ENCODE assay signal across 33 cellular contexts in the genomic region with DNA sequence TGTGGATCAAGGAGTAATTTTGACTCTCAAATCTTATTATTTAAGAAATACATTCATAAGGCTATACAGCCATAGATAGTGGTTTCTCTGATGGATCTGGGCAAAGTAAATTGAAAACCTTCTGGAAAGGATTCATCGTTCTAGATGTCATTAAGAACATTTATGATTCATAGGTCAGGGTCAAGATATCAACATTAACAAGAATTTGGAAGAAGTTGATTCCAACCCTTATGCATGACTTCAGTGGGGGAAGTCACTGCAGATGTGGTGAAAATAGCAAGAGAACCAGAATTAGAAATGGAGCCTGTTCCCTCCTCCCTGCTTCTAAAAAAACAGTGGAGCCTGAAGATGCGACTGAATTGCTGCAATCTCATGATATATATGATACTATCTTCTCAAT. TPM values are rescaled to one million over a fixed set of nuclear protein-coding genes. Genes with fewer than 3 reads are reported as not detected.
"Had no signal": no experiment of that assay in that cellular context is flagged by ENCODE, and none has a peak within 500 bp of the region (broad histone marks: within the 10 kb centered on the region; RNA-seq: fewer than 3 reads in every experiment).

No MANE protein-coding gene starts in this region.

- H3K27ac Mint-ChIP-seq: activated CD4-positive, alpha-beta T cell treated with anti-CD3 and anti-CD28 coated beads, Interleukin-2, amount 10 ng/mL, durations not matched to agents 24 days and 14 days; activated CD8-positive, alpha-beta T cell treated with anti-CD3 and anti-CD28 coated beads for 36 hours; activated naive CD4-positive, alpha-beta T cell treated with anti-CD3 and anti-CD28 coated beads for 36 hours; activated naive CD4-positive, alpha-beta T cell treated with anti-CD3 and anti-CD28 coated beads, Interleukin-2, amount 50 U/mL, for 72 hours had no signal

- H3K4me3 Mint-ChIP-seq: activated CD4-positive, alpha-beta T cell treated with anti-CD3 and anti-CD28 coated beads, Interleukin-2, amount 10 ng/mL, durations not matched to agents 24 days and 14 days; activated CD8-positive, alpha-beta T cell treated with anti-CD3 and anti-CD28 coated beads for 36 hours; activated naive CD4-positive, alpha-beta T cell treated with anti-CD3 and anti-CD28 coated beads for 36 hours; central memory CD8-positive, alpha-beta T cell had no signal

- H3K4me1 ChIP-seq: Peyer's patch had no signal

- H3K36me3 ChIP-seq: cardiac muscle cell, Peyer's patch, WERI-Rb-1 had no signal

- ATAC-seq: activated CD8-positive, alpha-beta T cell treated with anti-CD3 and anti-CD28 coated beads for 36 hours; activated naive CD4-positive, alpha-beta T cell treated with anti-CD3 and anti-CD28 coated beads, Interleukin-2, amount 50 U/mL, for 72 hours; PC-3; Right ventricle myocardium inferior; SK-N-SH treated with all-trans-retinoic acid at 6 μM for 48 hours had no signal

- H3K4me1 Mint-ChIP-seq: central memory CD8-positive, alpha-beta T cell had no signal

- DNase-seq: activated CD4-positive, alpha-beta T cell treated with anti-CD3 and anti-CD28 coated beads, Interleukin-2, amount 10 ng/mL, durations not matched to agents 24 days and 14 days; activated CD4-positive, alpha-beta T cell treated with anti-CD3 and anti-CD28 coated beads, Interleukin-2, amount 50 U/mL, for 4 hours; activated CD8-positive, alpha-beta T cell treated with anti-CD3 and anti-CD28 coated beads for 36 hours; activated gamma-delta T cell treated with Interleukin-2 at 50 U/mL for 16 hours; activated naive CD4-positive, alpha-beta T cell treated with anti-CD3 and anti-CD28 coated beads for 36 hours; activated T-cell treated with anti-CD3 and anti-CD28 coated beads, Interleukin-2, amount 50 U/mL, for 1 hour; amniotic stem cell; aorta; Karpas-422; KBM-7; NCI-H1105; NCI-H1417 treated with DMSO at 0.1 percent for 48 hours; NCI-H187 treated with DMSO at 0.1 percent for 48 hours; NCI-H2081; NCI-H2171 treated with DMSO at 0.1 percent for 48 hours; NCI-H2227 treated with DMSO at 0.1 percent for 48 hours; NCI-H446; NCI-H510A treated with DMSO at 0.1 percent for 48 hours; NCI-H526 treated with DMSO at 0.1 percent for 48 hours; NCI-H774; PC-3; Peyer's patch; RPMI8226; SIG-M5; T1000; WERI-Rb-1 had no signal

- H3K4me3 ChIP-seq: cardiac muscle cell, Peyer's patch had no signal

- H3K27ac ChIP-seq: cardiac muscle cell, Peyer's patch, WERI-Rb-1 had no signal

- H3K9me3 Mint-ChIP-seq: activated CD8-positive, alpha-beta T cell treated with anti-CD3 and anti-CD28 coated beads for 36 hours; activated naive CD4-positive, alpha-beta T cell treated with anti-CD3 and anti-CD28 coated beads for 36 hours; activated naive CD4-positive, alpha-beta T cell treated with anti-CD3 and anti-CD28 coated beads, Interleukin-2, amount 50 U/mL, for 72 hours; central memory CD8-positive, alpha-beta T cell had no signal

- H3K9me3 ChIP-seq: Peyer's patch had no signal

- H3K27me3 ChIP-seq: cardiac muscle cell, Peyer's patch had no signal

RNA-seq across cellular contexts. Expression of a gene that starts 36.6 kb away (rescaled TPM):
- total RNA-seq: activated naive CD4-positive, alpha-beta T cell treated with anti-CD3 and anti-CD28 coated beads for 36 hours; aorta; cardiac muscle cell; MCF 10A; Right ventricle myocardium inferior; SK-MEL-5 had no signal
- polyA plus RNA-seq: cardiac muscle cell had no signal
